In genomic region chr6:134315974-134316391, GRCh38 we compare ENCODE assay signal across 14 cellular contexts. TPM values are rescaled to one million over a fixed set of nuclear protein-coding genes. Genes with fewer than 3 reads are reported as not detected.
A peak's percentile ranks its signal among the peaks of the same experiment; 100 is the strongest.
DNase-seq lines count a peak whose midpoint lies in the region; ATAC-seq lines count a peak whose summit lies in the region.
"Had no signal": no experiment of that assay in that cellular context is flagged by ENCODE, and none has a peak within 500 bp of the region (broad histone marks: within the 10 kb centered on the region; RNA-seq: fewer than 3 reads in every experiment).

No MANE protein-coding gene starts in this region.

- intact Hi-C loops in posterior vena cava (cut with DNase I) = loop anchor here in 1 of 2 donors (10.0 kb wide), 1 partner anchor 1859 kb away; no protein-coding TSS in a partner anchor

- H3K27ac ChIP-seq in angular gyrus (ENCODE audit: low read depth, low read length) (peak overlapping the region; percentile 94), layer of hippocampus (ENCODE audit: low read depth, low read length) (peak overlapping the region; percentile 85)
- H3K27ac ChIP-seq: cardiac muscle cell, foreskin keratinocyte, psoas muscle had no signal

- ATAC-seq in GM19351 (IDR thresholded peaks at IDR 0.05; ENCODE audit: unreplicated experiment) = peak; percentile 46
- ATAC-seq in GM19452 (IDR thresholded peaks at IDR 0.05; ENCODE audit: unreplicated experiment) = no peak
- ATAC-seq: foreskin keratinocyte, psoas muscle, Right ventricle myocardium inferior had no signal

- no peaks in the 10 kb centered on the region for H3K27me3 ChIP-seq in layer of hippocampus (ENCODE audit: control insufficient read depth, insufficient read depth, low read length)
- H3K27me3 ChIP-seq: foreskin keratinocyte had no signal

- DNase-seq in Ammon's horn (ENCODE audit: low spot score) = peak; percentile 74
- DNase-seq in NCI-H1092 treated with DMSO at 0.1 percent for 48 hours (lab: John Stamatoyannopoulos, UW) = no peak
- no peak for DNase-seq in posterior vena cava (ENCODE audit: low spot score)
- no peak for DNase-seq in NCI-H1436 treated with DMSO at 0.1 percent for 48 hours (lab: John Stamatoyannopoulos, UW)
- DNase-seq: activated gamma-delta T cell, foreskin keratinocyte, HFFc6, psoas muscle had no signal

RNA-seq across cellular contexts. Expression of gene SGK1, which starts 1.9 kb away (rescaled TPM):
- 100 to 1,000 TPM in 1 of 2 donors, 10 to 100 TPM in 1; 61.1 to 143 TPM for total RNA-seq in posterior vena cava
